ENCODE assay signal across 19 cellular contexts in genomic region chr3:100029052-100029451, GRCh38.
"Had no signal": no experiment of that assay in that cellular context is flagged by ENCODE, and none has a peak within 500 bp of the region (broad histone marks: within the 10 kb centered on the region; RNA-seq: fewer than 3 reads in every experiment).

No MANE protein-coding gene starts in this region.

- H3K27me3 Mint-ChIP-seq: naive thymus-derived CD4-positive, alpha-beta T cell had no signal

- ATAC-seq: left lobe of liver; naive thymus-derived CD4-positive, alpha-beta T cell had no signal

- H3K36me3 ChIP-seq: esophagus muscularis mucosa, neutrophil, right atrium auricular region, sigmoid colon, stomach, thoracic aorta, transverse colon had no signal

- H3K4me3 ChIP-seq: esophagus muscularis mucosa, right atrium auricular region, sigmoid colon, skin epidermis, stomach, thoracic aorta, transverse colon had no signal

- H3K27ac Mint-ChIP-seq: naive thymus-derived CD4-positive, alpha-beta T cell had no signal

- H3K4me3 Mint-ChIP-seq: naive thymus-derived CD4-positive, alpha-beta T cell had no signal

- DNase-seq: cortex of kidney; effector memory CD4-positive, alpha-beta T cell; kidney glomerular epithelial cell; mammary epithelial cell; naive thymus-derived CD4-positive, alpha-beta T cell; posterior cingulate gyrus; sigmoid colon; stimulated activated CD4-positive, alpha-beta T cell treated with anti-CD3 and anti-CD28 coated beads, Interleukin-12 subunit alpha, Interleukin-12 subunit beta, amount 100 ng/mL, for 4 hours; stimulated activated naive CD4-positive, alpha-beta T cell; stomach; substantia nigra; transverse colon had no signal

- H3K9me3 ChIP-seq: esophagus muscularis mucosa, neutrophil, right atrium auricular region, sigmoid colon, stomach, thoracic aorta, transverse colon had no signal

- H3K27me3 ChIP-seq: esophagus muscularis mucosa, neutrophil, right atrium auricular region, sigmoid colon, stomach, transverse colon had no signal

- H3K9me3 Mint-ChIP-seq: naive thymus-derived CD4-positive, alpha-beta T cell had no signal

- H3K27ac ChIP-seq: epithelial cell of prostate, neutrophil, right atrium auricular region, sigmoid colon, skin epidermis, stomach, transverse colon had no signal
